1 cellular context compared by ENCODE assay signal in the genomic region with DNA sequence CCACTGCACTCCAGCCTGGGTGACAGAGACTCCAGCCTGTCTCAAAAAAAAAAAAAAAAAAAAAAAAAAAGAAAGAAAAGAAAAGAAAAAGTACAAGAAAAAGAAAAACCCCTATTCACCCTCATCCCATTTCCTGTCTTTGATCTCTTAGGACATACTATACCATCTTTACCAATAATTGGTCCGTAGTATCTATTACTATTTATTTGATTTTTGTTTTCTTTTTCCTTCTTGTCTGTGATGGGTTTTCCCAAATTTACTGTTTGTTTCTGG.
TF ChIP-seq lines count a peak whose summit lies in the region.

No MANE protein-coding gene starts in this region.

TF ChIP-seq in GM12878, 131 proteins besides CTCF, POLR2A, EP300 and RAD21 (continued from another document):
- TF ChIP-seq REST (IDR thresholded peaks at IDR 0.05; ENCODE audit: low read depth, low read length): no peak
- TF ChIP-seq SMAD5 (IDR thresholded peaks at IDR 0.05; ENCODE audit: low read depth): no peak
